In the genomic region with DNA sequence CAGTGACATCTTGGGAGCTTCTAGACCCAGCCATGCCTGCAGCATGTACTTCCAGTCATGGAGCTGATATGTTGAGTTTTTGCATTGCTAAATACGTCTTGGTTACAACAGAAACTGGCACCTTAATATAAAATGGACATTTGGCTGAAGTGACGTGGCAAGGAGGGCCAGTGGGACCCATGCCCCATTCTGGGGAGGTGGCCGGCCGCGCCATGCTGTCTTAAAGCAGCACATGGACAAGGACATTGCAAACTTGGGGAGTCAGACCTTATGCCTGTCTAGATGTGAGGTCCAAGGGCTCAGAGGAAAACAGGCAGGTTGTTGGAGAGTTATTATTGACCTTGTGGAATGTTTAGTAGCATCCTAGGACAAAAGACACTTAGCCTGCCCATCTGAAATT, we compare ENCODE assay signal across 5 cellular contexts.
"Had no signal": no experiment of that assay in that cellular context is flagged by ENCODE, and none has a peak within 500 bp of the region (broad histone marks: within the 10 kb centered on the region; RNA-seq: fewer than 3 reads in every experiment).

No MANE protein-coding gene starts in this region.

- DNase-seq: IMR-90, KBM-7, KG1 had no signal

- FAIRE-seq: HepG2, K562 had no signal
